30 cellular contexts compared by ENCODE assay signal in the genomic region with DNA sequence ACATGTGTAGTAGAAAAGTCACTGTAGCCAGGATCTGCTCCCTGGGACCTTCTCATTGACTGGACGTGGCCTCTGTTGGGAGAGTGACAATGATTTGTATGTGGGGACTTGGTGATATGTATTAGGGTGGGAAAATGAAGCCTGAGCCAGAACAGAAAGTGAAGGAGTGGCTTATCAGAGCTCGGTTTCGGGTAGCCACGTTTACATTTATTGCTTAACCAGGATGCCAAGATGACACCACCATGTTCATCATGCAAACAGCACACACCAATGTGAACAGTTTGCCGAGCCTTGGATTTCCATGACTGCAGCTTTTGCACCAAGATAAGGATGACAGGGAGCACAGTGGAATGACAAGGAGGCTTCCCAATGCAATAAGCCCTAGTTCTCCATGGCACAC.
"Had no signal": no experiment of that assay in that cellular context is flagged by ENCODE, and none has a peak within 500 bp of the region (broad histone marks: within the 10 kb centered on the region; RNA-seq: fewer than 3 reads in every experiment).

No MANE protein-coding gene starts in this region.

- ATAC-seq: activated CD8-positive, alpha-beta T cell treated with anti-CD3 and anti-CD28 coated beads for 36 hours; activated naive CD4-positive, alpha-beta T cell treated with anti-CD3 and anti-CD28 coated beads, Interleukin-2, amount 50 U/mL, for 72 hours had no signal

- DNase-seq: activated CD4-positive, alpha-beta T cell treated with anti-CD3 and anti-CD28 coated beads for 1 hour; activated CD4-positive, alpha-beta T cell treated with anti-CD3 and anti-CD28 coated beads for 48 hours; activated CD4-positive, CD25-positive, alpha-beta regulatory T cell; activated CD8-positive, alpha-beta T cell treated with anti-CD3 and anti-CD28 coated beads for 36 hours; activated gamma-delta T cell treated with Interleukin-2 at 50 U/mL for 16 hours; activated naive CD4-positive, alpha-beta T cell treated with anti-CD3 and anti-CD28 coated beads for 36 hours; activated T-cell treated with anti-CD3 and anti-CD28 coated beads, Interleukin-2, amount 50 U/mL, for 24 hours; adrenal gland; anterior cingulate cortex; caudate nucleus; cerebellar nuclear complex; Karpas-422; KBM-7; NCI-H1105 treated with DMSO at 0.1 percent for 48 hours; NCI-H1436; NCI-H1694; NCI-H1930; NCI-H2081 treated with DMSO at 0.1 percent for 48 hours; NCI-H226; NCI-H446 treated with DMSO at 0.1 percent for 48 hours; NCI-H524 treated with DMSO at 0.1 percent for 48 hours; NK-92 treated with Interleukin-12 subunit alpha and Interleukin-12 subunit beta, amount 100 ng/mL, for 24 hours; PC-9; Right ventricle myocardium superior; SW 1271; T-helper 1 cell; T-helper 2 cell; T-helper 9 cell; WERI-Rb-1 had no signal
